Comparison of ENCODE assay signal across 18 cellular contexts in genomic region chr10:8544500-8544899, GRCh38.
DNase-seq lines count a peak whose midpoint lies in the region; ATAC-seq, FAIRE-seq and TF ChIP-seq lines count a peak whose summit lies in the region.
"Had no signal": no experiment of that assay in that cellular context is flagged by ENCODE, and none has a peak within 500 bp of the region (broad histone marks: within the 10 kb centered on the region; RNA-seq: fewer than 3 reads in every experiment).

No MANE protein-coding gene starts in this region.

- H3K36me3 ChIP-seq in PC-3 (ENCODE audit: low read depth, low read length) (no peaks in the 10 kb centered on the region), H1 (ENCODE audit: control insufficient read depth in 2 of 4, insufficient read depth in 4 of 4, low read length in 3 of 4) (no peaks in the 10 kb centered on the region), thyroid gland (no peaks in the 10 kb centered on the region)
- H3K36me3 ChIP-seq: BE2C, HAP-1 had no signal

- no peak overlapping the region for H3K4me3 ChIP-seq in PC-3 (ENCODE audit: low read length)
- H3K4me3 ChIP-seq in H1 (ENCODE audit: extremely low read depth in 1 of 4, insufficient read depth in 2 of 4, low read depth in 3 of 4, low read length in 4 of 4), result no peak overlapping the region
- no peak overlapping the region for H3K4me3 ChIP-seq in thyroid gland (replicated peaks in 1 of 3)
- H3K4me3 ChIP-seq: A549, GM12878, GM23248, HAP-1 had no signal

- peaks cover 37% of the 10 kb centered on the region for H3K4me1 Mint-ChIP-seq in Calu3 (ENCODE audit: low read depth, unreplicated experiment)
- H3K4me1 Mint-ChIP-seq: CD14-positive monocyte; CD8-positive, alpha-beta memory T cell had no signal

- H4K5ac ChIP-seq in H1 (ENCODE audit: insufficient read length, low read depth, low read length), result no peak overlapping the region

- H4K20me1 ChIP-seq in PC-3 (ENCODE audit: low read length) (no peaks in the 10 kb centered on the region), H1 (replicated peaks in 1 of 2; ENCODE audit: control insufficient read depth in 1 of 2, insufficient read depth in 2 of 2, low read length in 2 of 2) (no peaks in the 10 kb centered on the region)

- no peak overlapping the region for H2AK5ac ChIP-seq in H1 (ENCODE audit: low read depth, low read length)

- peaks cover 15% of the 10 kb centered on the region for H3K9me3 Mint-ChIP-seq in Calu3 (ENCODE audit: low read depth, unreplicated experiment)

- intact Hi-C loops in Calu3 (cut with micrococcal nuclease; ENCODE audit: unreplicated experiment) (loop anchor here (5.0 kb wide), 1 partner anchor 157 kb away; no protein-coding TSS in a partner anchor), PC-3 (cut with micrococcal nuclease) (no loop called here), thyroid gland (cut with DNase I) (no loop called here)

- no peak overlapping the region; the same call in 1 of the 2 replicates for H3K4me2 ChIP-seq in PC-3 (ENCODE audit: low read length)
- no peak overlapping the region for H3K4me2 ChIP-seq in H1 (ENCODE audit: insufficient read depth in 1 of 2, low read depth in 2 of 2, low read length in 2 of 2)
- H3K4me2 ChIP-seq: A549 had no signal

- H3K9me3 ChIP-seq in PC-3 (ENCODE audit: low read length) (no peaks in the 10 kb centered on the region), H1 (ENCODE audit: insufficient read depth in 2 of 2, low read depth in 1 of 2, low read length in 1 of 2) (no peaks in the 10 kb centered on the region; a peak in 1 of 4 replicates), thyroid gland (no peaks in the 10 kb centered on the region)
- H3K9me3 ChIP-seq: BE2C, HAP-1 had no signal

- H2BK12ac ChIP-seq in H1 (ENCODE audit: low read depth, low read length), result no peak overlapping the region

- H3K79me2 ChIP-seq in PC-3 (ENCODE audit: low read length) (no peaks in the 10 kb centered on the region), H1 (ENCODE audit: control insufficient read depth in 1 of 2, insufficient read depth in 2 of 2, low read length in 2 of 2) (no peaks in the 10 kb centered on the region)

- no peak for ATAC-seq in PC-3
- ATAC-seq in GM19455 (IDR thresholded peaks at IDR 0.05; ENCODE audit: unreplicated experiment), result no peak
- ATAC-seq: A549, GM12878, HepG2 had no signal

- H2BK15ac ChIP-seq in H1 (ENCODE audit: low read length), result no peak overlapping the region

- H3K4me1 ChIP-seq in PC-3 (ENCODE audit: insufficient read depth, low read length) (peaks cover 17% of the 10 kb centered on the region), H1 (replicated peaks in 1 of 4; ENCODE audit: control insufficient read depth in 3 of 4, insufficient read depth in 4 of 4, low read length in 3 of 4) (no peaks in the 10 kb centered on the region), thyroid gland (peaks cover 18 to 19% of the 10 kb centered on the region in 2 donors)
- H3K4me1 ChIP-seq: A549, BE2C, HAP-1 had no signal

- 91% methylated on average over 6 of the region's 6 CpGs; no CpG with 5 or more reads in 1 of the 2 experiments for WGBS in H1 (ENCODE audit: extremely low coverage in 1 of 2, insufficient coverage in 1 of 2, insufficient read length in 1 of 2, insufficient replicate concordance in 2 of 2, low coverage in 1 of 2, low lambda C conversion rate in 2 of 2, missing lambda C conversion rate in 1 of 2), 2 experiments
- 76 to 78% methylated on average over 6 of the region's 6 CpGs for WGBS in thyroid gland, 2 donors

- no peak overlapping the region for H3K14ac ChIP-seq in H1 (ENCODE audit: insufficient read length)

- no peaks in the 10 kb centered on the region for H3K27me3 Mint-ChIP-seq in Calu3 (ENCODE audit: unreplicated experiment)

- no peaks in the 10 kb centered on the region for H3K79me1 ChIP-seq in H1 (ENCODE audit: low read depth, low read length)

- H3K18ac ChIP-seq in H1 (ENCODE audit: extremely low read depth, low read length), result no peak overlapping the region

- TF ChIP-seq CTCF in Calu3 (IDR thresholded peaks at IDR 0.05; ENCODE audit: unreplicated experiment) (no peak), PC-3 (conservative IDR thresholded peaks at IDR 0.05; ENCODE audit: low read depth, low read length) (no peak), H1 (IDR thresholded peaks at IDR 0.05; ENCODE audit: control extremely low read depth in 1 of 3, insufficient read depth in 1 of 3, low read depth in 1 of 3, low read length in 3 of 3) (no peak), thyroid gland (IDR thresholded peaks at IDR 0.05) (no peak)

- H2AFZ ChIP-seq in PC-3 (ENCODE audit: low read length) (no peak overlapping the region), H1 (ENCODE audit: low read length) (0 out of 2 replicates have a peak overlapping the region, but pooled peaks have one; percentile 84)
- H2AFZ ChIP-seq: GM23248 had no signal

- no peak for TF ChIP-seq EP300 in H1 (IDR thresholded peaks at IDR 0.05; ENCODE audit: borderline replicate concordance in 1 of 2, low read depth in 2 of 2, low read length in 2 of 2)

- H3K9ac ChIP-seq in PC-3 (ENCODE audit: low read length), result no peak overlapping the region
- no peak overlapping the region for H3K9ac ChIP-seq in H1 (replicated peaks in 1 of 4; ENCODE audit: extremely low read depth in 1 of 4, low read depth in 3 of 4, low read length in 3 of 4)
- H3K9ac ChIP-seq: GM23248 had no signal

- H3K36me3 Mint-ChIP-seq in Calu3 (ENCODE audit: insufficient read depth, unreplicated experiment), result peaks cover 11% of the 10 kb centered on the region
- H3K36me3 Mint-ChIP-seq: CD14-positive monocyte; CD8-positive, alpha-beta memory T cell had no signal

- H3K23ac ChIP-seq in H1 (ENCODE audit: insufficient read length), result no peak overlapping the region

- no peak for FAIRE-seq in H1 (lab: Jason Lieb, UNC)
- FAIRE-seq: A549, GM12878, GM18507, HepG2, HTR-8/SVneo had no signal

- BruUV-seq in Calu3 (replicated peaks; lab: Mats Ljungman, UMichigan) (no TSS peak), PC-3 (replicated peaks; lab: Mats Ljungman, UMichigan) (no TSS peak)

- H4K91ac ChIP-seq in H1 (replicated peaks; ENCODE audit: insufficient read length, low read length), result no peak overlapping the region

- no peak overlapping the region for H4K8ac ChIP-seq in H1 (ENCODE audit: extremely low read depth, insufficient read depth, low read length)

- H2BK20ac ChIP-seq in H1 (ENCODE audit: low read length), result no peak overlapping the region

- H3K27me3 ChIP-seq in PC-3 (ENCODE audit: low read length) (no peaks in the 10 kb centered on the region), H1 (replicated peaks in 1 of 4; ENCODE audit: control insufficient read depth in 3 of 4, extremely low read depth in 1 of 4, insufficient read depth in 3 of 4, low read length in 3 of 4) (no peaks in the 10 kb centered on the region), thyroid gland (no peaks in the 10 kb centered on the region)
- H3K27me3 ChIP-seq: BE2C had no signal

- peak overlapping the region; percentile 40 for H3K4me3 Mint-ChIP-seq in Calu3 (ENCODE audit: low read depth, unreplicated experiment)
- H3K4me3 Mint-ChIP-seq: CD8-positive, alpha-beta memory T cell had no signal

- no peak overlapping the region for H3K4ac ChIP-seq in H1 (replicated peaks; ENCODE audit: insufficient read length, low read depth, low read length)

- no peak for DNase-seq in Calu3
- no peak for DNase-seq in PC-3
- DNase-seq in H1 (ENCODE audit: low read depth in 1 of 2, low spot score in 2 of 2), result no peak
- no peak for DNase-seq in thyroid gland
- DNase-seq in midbrain (lab: John Stamatoyannopoulos, UW), result no peak
- no peak for DNase-seq in GOT3 (lab: John Stamatoyannopoulos, UW)
- DNase-seq: BE2C; CD8-positive, alpha-beta memory T cell; DMS 273 treated with DMSO at 0.1 percent for 48 hours; GM23248 had no signal

- peak overlapping the region; percentile 99 for H3K27ac Mint-ChIP-seq in Calu3 (ENCODE audit: unreplicated experiment)
- H3K27ac Mint-ChIP-seq: CD14-positive monocyte; CD8-positive, alpha-beta memory T cell had no signal

- no peaks in the 10 kb centered on the region for H3F3A ChIP-seq in PC-3 (ENCODE audit: low read length, unreplicated experiment)

- CTCF ChIA-PET in Calu3 (lab: Charles Lee), result interaction anchor here (1.0 to 1.1 kb wide), 2 partner anchors 21 to 24 kb away, joined by 3 to 4 read pairs; no protein-coding TSS in a partner anchor
- CTCF ChIA-PET in PC-3 (lab: Charles Lee), result no interaction called here
- CTCF ChIA-PET in H1 (lab: Charles Lee; ENCODE audit: partially characterized antibody), result interaction anchor here (1.3 kb wide), 1 partner anchor 24 kb away, joined by 6 read pairs; no protein-coding TSS in a partner anchor

- TF ChIP-seq POLR2A in H1 (IDR thresholded peaks at IDR 0.05; ENCODE audit: control extremely low read depth in 1 of 2, low read depth in 2 of 2, low read length in 2 of 2) (no peak), thyroid gland (IDR thresholded peaks at IDR 0.05) (no peak)

- peak overlapping the region; percentile 76; the same call in 1 of the 2 replicates for H3K27ac ChIP-seq in PC-3 (ENCODE audit: low read length)
- H3K27ac ChIP-seq in H1 (ENCODE audit: low read depth, low read length), result no peak overlapping the region
- H3K27ac ChIP-seq in thyroid gland, result peak overlapping the region; percentile 7 to 74 (median 72)
- H3K27ac ChIP-seq: A549, GM23248 had no signal

- POLR2A ChIA-PET in PC-3 (lab: Charles Lee; ENCODE audit: unreplicated experiment), result interaction anchor here (0.7 kb wide), 1 partner anchor 359 kb away, joined by 3 read pairs; no protein-coding TSS in a partner anchor
- POLR2A ChIA-PET in H1 (lab: Charles Lee; ENCODE audit: partially characterized antibody), result no interaction called here

- no peak overlapping the region for H2BK5ac ChIP-seq in H1 (ENCODE audit: low read depth, low read length)

- H3K56ac ChIP-seq in H1 (replicated peaks; ENCODE audit: insufficient read length, low read depth, low read length), result no peak overlapping the region

- no peaks in the 10 kb centered on the region for H3K23me2 ChIP-seq in H1 (ENCODE audit: low read depth, low read length)

- no peak overlapping the region for H2BK120ac ChIP-seq in H1 (replicated peaks; ENCODE audit: low read depth, low read length)

- H3K9me2 ChIP-seq in PC-3 (replicated peaks; ENCODE audit: low read length), result no peaks in the 10 kb centered on the region

- TF ChIP-seq RAD21 in H1 (IDR thresholded peaks at IDR 0.05 in 1 of 2, conservative IDR thresholded peaks at IDR 0.05 in 1 of 2; ENCODE audit: low read depth in 2 of 2, low read length in 2 of 2), result no peak

TF ChIP-seq in H1, 55 proteins besides CTCF, POLR2A, EP300 and RAD21 (continues in another document):
- TF ChIP-seq ZNF274 (IDR thresholded peaks at IDR 0.05; ENCODE audit: borderline replicate concordance, extremely low read depth, low read length), result no peak
- no peak for TF ChIP-seq KDM4A (IDR thresholded peaks at IDR 0.05; ENCODE audit: low read depth, low read length, severe bottlenecking)
- TF ChIP-seq CBX8 (IDR thresholded peaks at IDR 0.05; ENCODE audit: borderline replicate concordance, low read depth, low read length), result no peak
- no peak for TF ChIP-seq SP2 (IDR thresholded peaks at IDR 0.05; ENCODE audit: low read length)
- no peak for TF ChIP-seq NRF1 (IDR thresholded peaks at IDR 0.05; ENCODE audit: low read depth, low read length)
- no peak for TF ChIP-seq KDM1A (IDR thresholded peaks at IDR 0.05; ENCODE audit: borderline replicate concordance, low read length)
- TF ChIP-seq CREB1 (IDR thresholded peaks at IDR 0.05), result no peak
- TF ChIP-seq EGR1 (IDR thresholded peaks at IDR 0.05; ENCODE audit: borderline replicate concordance, low read depth, low read length), result no peak
- TF ChIP-seq GTF2F1 (IDR thresholded peaks at IDR 0.05; ENCODE audit: borderline replicate concordance, low read depth, low read length), result no peak
